8 cellular contexts compared by ENCODE assay signal in genomic region chr5:168409601-168410458, GRCh38.
DNase-seq lines count a peak whose midpoint lies in the region; ATAC-seq, FAIRE-seq and TF ChIP-seq lines count a peak whose summit lies in the region.

No MANE protein-coding gene starts in this region.

- H3K4me3 ChIP-seq in astrocyte of the spinal cord (ENCODE audit: low read depth, low read length) = no peak overlapping the region
- H3K4me3 ChIP-seq in small intestine (ENCODE audit: low read depth in 1 of 2, low read length in 2 of 2) = no peak overlapping the region

- no peaks in the 10 kb centered on the region for H3K27me3 ChIP-seq in small intestine (ENCODE audit: control insufficient read depth in 2 of 2, insufficient read depth in 2 of 2, low read length in 2 of 2)

- intact Hi-C loops in sciatic nerve (cut with DNase I) = no loop called here

- H3K27ac ChIP-seq in small intestine (ENCODE audit: low read depth in 1 of 2, low read length in 1 of 2) = no peak overlapping the region

- H3K9me3 ChIP-seq in small intestine (ENCODE audit: control insufficient read depth, low read depth) = no peaks in the 10 kb centered on the region

- peaks cover 0 to 24% of the 10 kb centered on the region in 2 donors for H3K36me3 ChIP-seq in small intestine (ENCODE audit: control insufficient read depth in 2 of 2, insufficient read depth in 2 of 2, low read length in 2 of 2)

- ATAC-seq in sciatic nerve = peak; percentile 41

- 55 to 83% (median 68%) methylated on average over 17 of the region's 17 CpGs for WGBS in small intestine, 3 donors

- in situ Hi-C loops in astrocyte of the spinal cord (cut with HindIII; ENCODE audit: low sequenced_read_pairs) = no loop called here

- peak; percentile 9 for DNase-seq in activated gamma-delta T cell treated with Interleukin-2 at 50 U/mL for 16 hours
- DNase-seq in activated gamma-delta T cell (lab: John Stamatoyannopoulos, UW) = no peak
- peak; percentile 92 for DNase-seq in NCI-H226
- peak; percentile 65 for DNase-seq in astrocyte of the spinal cord (ENCODE audit: low read depth, low spot score)
- DNase-seq in sciatic nerve (ENCODE audit: low spot score) = peak; percentile 58
- no peak for DNase-seq in SHP77 (lab: John Stamatoyannopoulos, UW)
- no peak for DNase-seq in cerebellum (ENCODE audit: low spot score)
- DNase-seq in small intestine = no peak

- no peaks in the 10 kb centered on the region for H3K4me1 ChIP-seq in small intestine (ENCODE audit: control insufficient read depth in 2 of 2, insufficient read depth in 1 of 2, low read depth in 1 of 2, low read length in 1 of 2)

- no peak for TF ChIP-seq CTCF in astrocyte of the spinal cord (IDR thresholded peaks at IDR 0.05; ENCODE audit: low read depth, low read length)

- no peak for FAIRE-seq in small intestine (lab: Jason Lieb, UNC)

Comparison
In these comparisons a context has a peak if more than half of its experiments do, and no peak if none do; other contexts are left out.
1. DNase-seq: peak in activated gamma-delta T cell treated with Interleukin-2 at 50 U/mL for 16 hours (single experiment), NCI-H226 (single experiment), astrocyte of the spinal cord (single experiment) and sciatic nerve (single experiment); none in activated gamma-delta T cell (single experiment), SHP77 (0 of 2), cerebellum (single experiment) and small intestine (single experiment).